1 cellular context compared by ENCODE assay signal in genomic region chr17:1627219-1627986, GRCh38.
TF ChIP-seq lines count a peak whose summit lies in the region.

No MANE protein-coding gene starts in this region.

TF ChIP-seq in GM23338, 12 proteins besides CTCF, POLR2A, EP300 and RAD21 (continued from another document):
- TF ChIP-seq REST (IDR thresholded peaks at IDR 0.05; ENCODE audit: unreplicated experiment) (no peak), ZNF331 (CRISPR knock-in tag; IDR thresholded peaks at IDR 0.05; ENCODE audit: low read depth) (no peak), ETS1 (IDR thresholded peaks at IDR 0.05) (no peak), STAT1 (IDR thresholded peaks at IDR 0.05; ENCODE audit: unreplicated experiment) (no peak), POLR2AphosphoS5 (IDR thresholded peaks at IDR 0.05; ENCODE audit: low read depth) (no peak), NANOG (IDR thresholded peaks at IDR 0.05; ENCODE audit: borderline replicate concordance) (no peak), CREB1 (CRISPR knock-in tag; IDR thresholded peaks at IDR 0.05; ENCODE audit: low read depth) (no peak)
